ENCODE assay signal across 9 cellular contexts in the genomic region with DNA sequence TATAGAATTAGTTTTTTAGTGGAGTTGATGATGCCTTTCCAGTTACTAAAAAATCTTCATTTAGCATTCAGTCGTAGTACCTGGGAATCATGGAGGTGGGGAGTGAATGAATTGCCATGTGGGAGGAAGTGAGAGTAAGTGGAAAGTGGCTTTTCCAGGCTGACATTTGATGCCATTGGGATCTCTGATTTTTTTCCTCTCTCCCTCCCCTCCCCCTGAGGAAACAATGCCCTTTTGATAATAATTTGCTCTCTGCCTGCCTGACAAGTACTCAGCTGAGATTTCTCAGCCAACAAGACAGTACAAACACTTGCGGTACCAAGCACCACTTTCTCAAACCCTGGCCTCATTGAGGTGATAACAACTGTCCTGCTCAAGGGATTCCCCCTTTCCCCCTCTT. TPM values are rescaled to one million over a fixed set of nuclear protein-coding genes. Genes with fewer than 3 reads are reported as not detected.
A peak's percentile ranks its signal among the peaks of the same experiment; 100 is the strongest.
DNase-seq lines count a peak whose midpoint lies in the region; ATAC-seq, FAIRE-seq and TF ChIP-seq lines count a peak whose summit lies in the region.
"Had no signal": no experiment of that assay in that cellular context is flagged by ENCODE, and none has a peak within 500 bp of the region (broad histone marks: within the 10 kb centered on the region; RNA-seq: fewer than 3 reads in every experiment).

No MANE protein-coding gene starts in this region.

- no peak for FAIRE-seq in GM19239 (lab: Jason Lieb, UNC)

- peaks cover 65% of the 10 kb centered on the region for H3K79me2 ChIP-seq in KMS-11 (ENCODE audit: insufficient read depth, low read depth)

- no peak overlapping the region for H2AFZ ChIP-seq in KMS-11 (ENCODE audit: low read depth)

- DNase-seq in breast epithelium (ENCODE audit: low spot score in 2 of 2) = no peak
- no peak for DNase-seq in mesothelial cell of epicardium (ENCODE audit: low spot score in 2 of 2, unreplicated experiment in 2 of 2)
- DNase-seq in GM19239 (ENCODE audit: insufficient read length, low spot score) = no peak
- no peak for DNase-seq in middle frontal gyrus (ENCODE audit: extremely low spot score, low spot score)
- DNase-seq in ovary = no peak
- DNase-seq: activated CD8-positive, alpha-beta memory T cell treated with anti-CD3 and anti-CD28 coated beads, Interleukin-2, amount 50 U/mL, for 4 hours had no signal

- peak overlapping the region; percentile 73 for H3K27ac Mint-ChIP-seq in mesothelial cell of epicardium

- H3K4me3 Mint-ChIP-seq in mesothelial cell of epicardium = peak overlapping the region; percentile 81

- H3K9me3 Mint-ChIP-seq in mesothelial cell of epicardium = no peaks in the 10 kb centered on the region

- H3K9me3 ChIP-seq in BLaER1 treated with 17β-estradiol and CSF1 and Interleukin-3, amounts not matched to agents 10 nM and 100 nM (replicated peaks in 1 of 11) = no peaks in the 10 kb centered on the region
- H3K9me3 ChIP-seq in breast epithelium = no peaks in the 10 kb centered on the region
- no peaks in the 10 kb centered on the region for H3K9me3 ChIP-seq in ovary

- no peak for ATAC-seq in GM18870 (IDR thresholded peaks at IDR 0.05; ENCODE audit: unreplicated experiment)

- TF ChIP-seq CTCF in KMS-11 (conservative IDR thresholded peaks at IDR 0.05; ENCODE audit: low read depth, low read length) (no peak), breast epithelium (IDR thresholded peaks at IDR 0.05) (no peak), mesothelial cell of epicardium (IDR thresholded peaks at IDR 0.05; ENCODE audit: unreplicated experiment) (no peak), ovary (IDR thresholded peaks at IDR 0.05) (no peak)

- H3K27me3 Mint-ChIP-seq in mesothelial cell of epicardium (ENCODE audit: low read depth) = no peaks in the 10 kb centered on the region

- no peak for TF ChIP-seq EP300 in ovary (IDR thresholded peaks at IDR 0.05)

- H3K4me3 ChIP-seq in BLaER1 treated with 17β-estradiol and CSF1 and Interleukin-3, amounts not matched to agents 10 nM and 100 nM = peak overlapping the region in 9 of 10 experiments; percentile 85 to 98 (median 90); a peak in 13 of 20 replicates
- H3K4me3 ChIP-seq in KMS-11 (IDR thresholded peaks at IDR 0.05; ENCODE audit: insufficient read depth, low read depth, low read length) (no peak overlapping the region), breast epithelium (peak overlapping the region in 2 of 3 donors; percentile 93 to 96), ovary (no peak overlapping the region)

- peaks cover 33% of the 10 kb centered on the region for H3K4me1 Mint-ChIP-seq in mesothelial cell of epicardium

- intact Hi-C loops in breast epithelium (cut with DNase I; ENCODE audit: low total_unique reads) (no loop called here), ovary (cut with DNase I) (no loop called here)

- H3K4me2 ChIP-seq in BLaER1 treated with 17β-estradiol and CSF1 and Interleukin-3, amounts not matched to agents 10 nM and 100 nM = peak overlapping the region; percentile 77 to 94 (median 90)
- H3K4me2 ChIP-seq in KMS-11 = peak overlapping the region; percentile 96

- peak overlapping the region in 7 of 11 experiments; percentile 6 to 100 (median 99); a peak in 8 of 22 replicates for H3K9ac ChIP-seq in BLaER1 treated with 17β-estradiol and CSF1 and Interleukin-3, amounts not matched to agents 10 nM and 100 nM
- H3K9ac ChIP-seq in KMS-11 = no peak overlapping the region; the same call in 1 of the 2 replicates

- peaks cover 45 to 64% (median 63%) of the 10 kb centered on the region in 11 experiments for H4K20me1 ChIP-seq in BLaER1 treated with 17β-estradiol and CSF1 and Interleukin-3, amounts not matched to agents 10 nM and 100 nM
- no peaks in the 10 kb centered on the region for H4K20me1 ChIP-seq in KMS-11 (ENCODE audit: insufficient read depth)

- H3K36me3 ChIP-seq in BLaER1 treated with 17β-estradiol and CSF1 and Interleukin-3, amounts not matched to agents 10 nM and 100 nM = peaks cover 38 to 59% (median 54%) of the 10 kb centered on the region in 11 experiments
- H3K36me3 ChIP-seq in KMS-11 (ENCODE audit: insufficient read depth) (peaks cover 3% of the 10 kb centered on the region; the same call in 1 of the 2 replicates), breast epithelium (no peaks in the 10 kb centered on the region), ovary (no peaks in the 10 kb centered on the region)

- TF ChIP-seq POLR2A in breast epithelium (IDR thresholded peaks at IDR 0.05) (no peak), ovary (IDR thresholded peaks at IDR 0.05) (no peak)

- 48 to 57% (median 57%) methylated on average over 2 of the region's 2 CpGs for WGBS in ovary, 3 donors

- peaks cover 30 to 82% (median 61%) of the 10 kb centered on the region in 10 experiments for H3K4me1 ChIP-seq in BLaER1 treated with 17β-estradiol and CSF1 and Interleukin-3, amounts not matched to agents 10 nM and 100 nM
- H3K4me1 ChIP-seq in KMS-11 (ENCODE audit: low read depth, poor library complexity, severe bottlenecking) (peaks cover 60% of the 10 kb centered on the region), breast epithelium (peaks cover 0 to 11% of the 10 kb centered on the region in 2 donors), ovary (ENCODE audit: insufficient read depth) (peaks cover 5% of the 10 kb centered on the region)

- H3K27ac ChIP-seq in BLaER1 treated with 17β-estradiol and CSF1 and Interleukin-3, amounts not matched to agents 10 nM and 100 nM = peak overlapping the region in 4 of 11 experiments; percentile 10 to 99 (median 54); a peak in 6 of 22 replicates
- H3K27ac ChIP-seq in KMS-11 (peak overlapping the region; percentile 90; the same call in 1 of the 2 replicates), breast epithelium (peak overlapping the region in 1 of 2 donors; percentile 33), ovary (no peak overlapping the region)

- no peaks in the 10 kb centered on the region for H3K27me3 ChIP-seq in BLaER1 treated with 17β-estradiol and CSF1 and Interleukin-3, amounts not matched to agents 10 nM and 100 nM
- H3K27me3 ChIP-seq in KMS-11 (ENCODE audit: insufficient read depth, low read depth) (no peaks in the 10 kb centered on the region), breast epithelium (no peaks in the 10 kb centered on the region), ovary (no peaks in the 10 kb centered on the region)

- H3K36me3 Mint-ChIP-seq in mesothelial cell of epicardium = peaks cover 18% of the 10 kb centered on the region

RNA-seq across cellular contexts. Expression of a gene that starts 2.2 kb away (rescaled TPM):
- total RNA-seq in breast epithelium (10 to 100 TPM; 45.9 to 70.1 (median 64.2) TPM), mesothelial cell of epicardium (85.8 to 89.8 TPM (median 88.1 TPM) in 3 replicates), ovary (10 to 100 TPM; 32.0 to 62.1 (median 58.2) TPM)
- 10 to 100 TPM; 40.1 to 93.4 TPM for polyA plus RNA-seq in ovary

RNA-seq across cellular contexts. Expression of a gene that starts 17.8 kb away (rescaled TPM):
- total RNA-seq in breast epithelium = 10 to 100 TPM; 55.5 to 85.2 (median 81.6) TPM
- total RNA-seq in mesothelial cell of epicardium = 45.1 to 48.7 TPM (median 48.0 TPM) in 3 replicates
- total RNA-seq in ovary = 10 to 100 TPM; 42.8 to 69.8 (median 59.9) TPM
- 100 to 1,000 TPM; 105 to 198 TPM for polyA plus RNA-seq in ovary

RNA-seq across cellular contexts. Expression of a gene that starts 34.3 kb away (rescaled TPM):
- total RNA-seq in breast epithelium (10 to 100 TPM; 75.7 to 83.4 (median 76.7) TPM), mesothelial cell of epicardium (78.6 to 91.5 TPM (median 88.0 TPM) in 3 replicates), ovary (10 to 100 TPM; 41.0 to 94.2 (median 66.7) TPM)
- 10 to 100 TPM; 65.0 to 73.1 TPM for polyA plus RNA-seq in ovary

RNA-seq across cellular contexts. Expression of a gene that starts 58.0 kb away (rescaled TPM):
- total RNA-seq in breast epithelium = not detected
- not detected in 3 replicates for total RNA-seq in mesothelial cell of epicardium
- not detected for total RNA-seq in ovary
- polyA plus RNA-seq in ovary = not detected

Comparison
In these comparisons a context has a peak if more than half of its experiments do, and no peak if none do; other contexts are left out.
1. H3K4me3 ChIP-seq: peak in BLaER1 treated with 17β-estradiol and CSF1 and Interleukin-3, amounts not matched to agents 10 nM and 100 nM (9 of 10) and breast epithelium (2 of 3); none in KMS-11 (single experiment) and ovary (single experiment).